Comparison of ENCODE assay signal across 9 cellular contexts in the genomic region with DNA sequence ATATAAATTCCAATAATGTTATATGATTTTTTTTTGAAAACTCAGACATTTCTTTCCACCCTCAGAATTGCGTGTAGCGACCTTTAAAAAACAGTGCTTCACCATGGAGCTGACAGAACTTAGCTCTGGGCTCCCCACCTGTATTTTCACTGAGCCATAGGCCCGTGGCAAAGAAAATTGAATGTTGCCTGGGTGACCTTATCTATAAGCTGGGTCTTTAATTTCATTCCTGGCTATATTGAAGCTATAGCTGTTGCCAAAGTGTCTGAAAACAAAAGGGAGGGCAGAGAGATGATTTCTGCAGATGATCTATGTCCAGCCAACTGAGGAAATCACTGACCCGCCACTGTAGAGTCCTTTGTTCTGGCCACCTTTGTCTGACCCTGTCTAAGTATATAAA.
"Had no signal": no experiment of that assay in that cellular context is flagged by ENCODE, and none has a peak within 500 bp of the region (broad histone marks: within the 10 kb centered on the region; RNA-seq: fewer than 3 reads in every experiment).

No MANE protein-coding gene starts in this region.

- H2AFZ ChIP-seq: GM23248 had no signal

- H3K4me3 Mint-ChIP-seq: HFFc6, IgD-negative memory B cell had no signal

- H3K27ac ChIP-seq: GM23248, HL-60 had no signal

- H3K9me3 Mint-ChIP-seq: HFFc6 had no signal

- H3K9ac ChIP-seq: GM23248 had no signal

- H3K4me1 ChIP-seq: HAP-1 had no signal

- H3K36me3 ChIP-seq: HAP-1 had no signal

- H3K9me3 ChIP-seq: HAP-1 had no signal

- H3K27me3 Mint-ChIP-seq: IgD-negative memory B cell had no signal

- DNase-seq: GM23248, GOT3, H7, HFFc6 had no signal

- H3K4me3 ChIP-seq: GM23248, HAP-1 had no signal

- H3K4me1 Mint-ChIP-seq: IgD-negative memory B cell had no signal

- ATAC-seq: HCT116, HepG2 had no signal

- H3K27ac Mint-ChIP-seq: HFFc6, IgD-negative memory B cell had no signal
